24 cellular contexts compared by ENCODE assay signal in the genomic region with DNA sequence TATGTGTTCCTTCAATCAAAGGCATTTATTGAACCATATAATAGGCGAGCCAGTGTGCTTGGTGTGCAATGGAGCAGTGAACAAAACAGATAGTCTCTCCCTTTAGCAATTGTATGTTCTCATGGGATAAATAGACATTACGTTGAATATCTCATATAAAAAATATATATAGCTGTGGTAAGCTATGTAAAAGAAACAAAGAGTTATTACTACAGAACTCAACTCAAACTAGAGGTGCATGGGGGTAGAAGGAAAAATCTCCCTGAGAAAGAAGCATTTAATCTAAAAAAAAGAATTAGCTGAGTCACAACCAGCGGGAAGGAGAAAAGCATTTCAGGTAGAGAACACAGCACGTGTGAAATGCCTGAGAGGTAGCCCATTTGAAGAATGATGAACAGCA.
"Had no signal": no experiment of that assay in that cellular context is flagged by ENCODE, and none has a peak within 500 bp of the region (broad histone marks: within the 10 kb centered on the region; RNA-seq: fewer than 3 reads in every experiment).

No MANE protein-coding gene starts in this region.

- H3K79me2 ChIP-seq: parathyroid adenoma had no signal

- H3K4me2 ChIP-seq: neural progenitor cell had no signal

- DNase-seq: natural killer cell; occipital lobe; ovary; posterior cingulate gyrus; psoas muscle; right cardiac atrium; right lobe of liver; sigmoid colon; small intestine; stimulated activated CD4-positive, alpha-beta T cell treated with anti-CD3 and anti-CD28 coated beads, Interleukin-15, amount 100 ng/mL, for 24 hours; stimulated activated CD4-positive, alpha-beta T cell treated with anti-CD3 and anti-CD28 coated beads, Interleukin-2, amount 100 ng/mL, for 24 hours; stimulated activated CD4-positive, alpha-beta T cell treated with anti-CD3 and anti-CD28 coated beads, Interleukin-2, amount 100 ng/mL, for 48 hours; stimulated activated CD4-positive, alpha-beta T cell treated with anti-CD3 and anti-CD28 coated beads, Interleukin-4, amount 100 ng/mL, for 24 hours; stimulated activated naive B cell treated with anti-CD40 and anti-IgM and Interleukin-4, amounts not matched to agents 10 μg/mL and 1 μg/mL and 100 μg/mL, for 72 hours; stimulated activated naive CD4-positive, alpha-beta T cell treated with Interleukin-2 at 50 U/mL for 16 hours; stomach; thyroid gland; trophoblast cell; upper lobe of left lung had no signal

- H3K36me3 ChIP-seq: neural progenitor cell, ovary, right lobe of liver, sigmoid colon, stomach, thoracic aorta, thyroid gland, tibial nerve, upper lobe of left lung, vagina had no signal

- H3K9me3 ChIP-seq: ovary, psoas muscle, right lobe of liver, sigmoid colon, stomach, thoracic aorta, thyroid gland, tibial nerve, upper lobe of left lung, vagina had no signal

- H3K27ac ChIP-seq: neural progenitor cell, ovary, parathyroid adenoma, psoas muscle, right lobe of liver, sigmoid colon, stomach, thoracic aorta, thyroid gland, tibial nerve, upper lobe of left lung, vagina had no signal

- H2AFZ ChIP-seq: neural progenitor cell, parathyroid adenoma had no signal

- H3K9ac ChIP-seq: neural progenitor cell, parathyroid adenoma had no signal

- H3K4me1 ChIP-seq: parathyroid adenoma, psoas muscle, right lobe of liver, stomach, thyroid gland, tibial nerve, upper lobe of left lung, vagina had no signal

- H3K4me3 ChIP-seq: neural progenitor cell, ovary, psoas muscle, right lobe of liver, sigmoid colon, stomach, thoracic aorta, thyroid gland, tibial nerve, upper lobe of left lung, vagina had no signal

- H3K27me3 ChIP-seq: neural progenitor cell, ovary, right lobe of liver, sigmoid colon, stomach, thyroid gland, tibial nerve, upper lobe of left lung, vagina had no signal
